ENCODE assay signal across 8 cellular contexts in genomic region chr11:107565219-107565937, GRCh38. TPM values are rescaled to one million over a fixed set of nuclear protein-coding genes. Genes with fewer than 3 reads are reported as not detected.
DNase-seq lines count a peak whose midpoint lies in the region; ATAC-seq, FAIRE-seq and TF ChIP-seq lines count a peak whose summit lies in the region.

TSS of gene ALKBH8 (minus strand) at chr11:107565735. CDS start at chr11:107560893, 4,842 bp downstream.

- ATAC-seq in GM18520 (IDR thresholded peaks at IDR 0.05; ENCODE audit: unreplicated experiment) (peak; percentile 70), HG03045 (IDR thresholded peaks at IDR 0.05; ENCODE audit: unreplicated experiment) (peak; percentile 89)

- H3K36me3 ChIP-seq in WERI-Rb-1 (no peaks in the 10 kb centered on the region), bronchial epithelial cell (ENCODE audit: control insufficient read depth, insufficient read depth, low read length) (no peaks in the 10 kb centered on the region)

- H3K27me3 ChIP-seq in WERI-Rb-1 (ENCODE audit: insufficient read depth, low read depth, severe bottlenecking) (no peaks in the 10 kb centered on the region), bronchial epithelial cell (ENCODE audit: control insufficient read depth, insufficient read depth, low read length) (no peaks in the 10 kb centered on the region)

- TF ChIP-seq CTCF in WERI-Rb-1 (IDR thresholded peaks at IDR 0.05; ENCODE audit: low read depth, low read length) = no peak
- no peak for TF ChIP-seq CTCF in bronchial epithelial cell (IDR thresholded peaks at IDR 0.05; ENCODE audit: insufficient read depth, low read length, severe bottlenecking)

- peak within 1 kb of the TSS; percentile 66 for H3K27ac ChIP-seq in WERI-Rb-1

- H3K4me3 ChIP-seq in WERI-Rb-1 (ENCODE audit: low read depth, low read length) (peak within 1 kb of the TSS; percentile 82), bronchial epithelial cell (ENCODE audit: low read depth, low read length) (peak within 1 kb of the TSS; percentile 52)

- DNase-seq in 8988T = peak; percentile 37
- peak; percentile 42 for DNase-seq in NCI-H2171 (lab: John Stamatoyannopoulos, UW)
- peak; percentile 76 for DNase-seq in WERI-Rb-1
- peak; percentile 59 for DNase-seq in bronchial epithelial cell (ENCODE audit: low read depth)
- DNase-seq in islet precursor cell = peak; percentile 85
- DNase-seq in stimulated activated CD4-positive, alpha-beta T cell treated with anti-CD3 and anti-CD28 coated beads, Interleukin-12 subunit alpha, Interleukin-12 subunit beta, amount 100 ng/mL, for 48 hours (ENCODE audit: low read depth in 2 of 3, low spot score in 1 of 3) = peak; percentile 54 to 73 (median 67)

- FAIRE-seq in bronchial epithelial cell (lab: Jason Lieb, UNC) = no peak

- no peaks in the 10 kb centered on the region for H3K9me3 ChIP-seq in WERI-Rb-1 (ENCODE audit: severe bottlenecking)

RNA-seq across cellular contexts. Expression of gene ALKBH8, which starts in this region (rescaled TPM):
- 5.2 and 12.4 TPM in 2 replicates for total RNA-seq in bronchial epithelial cell

Comparison
In these comparisons a context has a peak if more than half of its experiments do, and no peak if none do; other contexts are left out.
1. Peak in every context shown above with its lines: DNase-seq, ATAC-seq, H3K4me3 ChIP-seq and H3K27ac ChIP-seq.